In genomic region chr19:48351341-48351752, GRCh38 we compare ENCODE assay signal across 9 cellular contexts. TPM values are rescaled to one million over a fixed set of nuclear protein-coding genes. Genes with fewer than 3 reads are reported as not detected.
DNase-seq lines count a peak whose midpoint lies in the region; ATAC-seq and TF ChIP-seq lines count a peak whose summit lies in the region.
"Had no signal": no experiment of that assay in that cellular context is flagged by ENCODE, and none has a peak within 500 bp of the region (broad histone marks: within the 10 kb centered on the region; RNA-seq: fewer than 3 reads in every experiment).

No MANE protein-coding gene starts in this region.

- no peak overlapping the region for H2BK5ac ChIP-seq in IMR-90 (ENCODE audit: low read depth, low read length, poor library complexity, severe bottlenecking)

- POLR2A ChIA-PET in IMR-90 (lab: Charles Lee; ENCODE audit: unreplicated experiment), result no interaction called here

- peak overlapping the region; percentile 47 for H2AFZ ChIP-seq in IMR-90 (replicated peaks; ENCODE audit: low read length, poor library complexity)

- WGBS in IMR-90 (ENCODE audit: extremely low coverage in 2 of 2, insufficient read length in 1 of 2), 2 experiments, result 38% methylated on average over 4 of the region's 8 CpGs; no CpG with 5 or more reads in 1 of the 2 experiments
- WGBS in heart left ventricle, 4 donors, result 51 to 66% (median 58%) methylated on average over 8 of the region's 8 CpGs

- dilution Hi-C loops in IMR-90 (cut with HindIII; ENCODE audit: low sequenced_read_pairs, unreplicated experiment), result no loop called here

- TF ChIP-seq POLR2A in IMR-90 (IDR thresholded peaks at IDR 0.05; ENCODE audit: low read depth, low read length) (no peak), heart left ventricle (IDR thresholded peaks at IDR 0.05) (no peak), gastrocnemius medialis (IDR thresholded peaks at IDR 0.05) (no peak)

- no peak overlapping the region for H4K5ac ChIP-seq in IMR-90 (ENCODE audit: low read depth, low read length)

- no peak overlapping the region for H2BK15ac ChIP-seq in IMR-90 (ENCODE audit: low read depth, low read length)

- H3K56ac ChIP-seq in IMR-90 (ENCODE audit: extremely low read depth, insufficient read depth, low read length), result no peak overlapping the region

- H2AK9ac ChIP-seq in IMR-90 (replicated peaks; ENCODE audit: low read depth, low read length, poor library complexity), result no peak overlapping the region

- CTCF ChIA-PET in Calu3 (lab: Charles Lee) (interaction anchor here (0.5 to 1.6 kb wide), 5 partner anchors 12 to 233 kb away, joined by 3 to 11 read pairs (median 6); partner anchors contain the start of genes SYNGR4 and TMEM143), IMR-90 (lab: Yijun Ruan, JAX) (interaction anchor here (0.5 kb wide), 1 partner anchor 29 kb away, joined by 3 read pairs; a partner anchor contains a TSS)
- CTCF ChIA-PET in activated naive CD4-positive, alpha-beta T cell treated with anti-CD3 and anti-CD28 coated beads, Interleukin-2, amount 10 ng/mL, durations not matched to agents 7 days and 5 days (lab: Charles Lee), result interaction anchor here (0.6 to 1.6 kb wide), 7 partner anchors 10 to 241 kb away, joined by 3 to 8 read pairs (median 3); partner anchors contain the start of gene KDELR1

- H3K27me3 Mint-ChIP-seq in Calu3 (ENCODE audit: unreplicated experiment), result no peaks in the 10 kb centered on the region
- no peaks in the 10 kb centered on the region for H3K27me3 Mint-ChIP-seq in activated naive CD4-positive, alpha-beta T cell treated with anti-CD3 and anti-CD28 coated beads, Interleukin-2, amount 10 ng/mL, durations not matched to agents 7 days and 5 days

- peaks cover 15% of the 10 kb centered on the region for H3K4me1 Mint-ChIP-seq in Calu3 (ENCODE audit: low read depth, unreplicated experiment)
- peaks cover 4% of the 10 kb centered on the region for H3K4me1 Mint-ChIP-seq in activated naive CD4-positive, alpha-beta T cell treated with anti-CD3 and anti-CD28 coated beads, Interleukin-2, amount 10 ng/mL, durations not matched to agents 7 days and 5 days

- H3K36me3 Mint-ChIP-seq in Calu3 (ENCODE audit: insufficient read depth, unreplicated experiment), result peaks cover 5% of the 10 kb centered on the region
- H3K36me3 Mint-ChIP-seq in activated naive CD4-positive, alpha-beta T cell treated with anti-CD3 and anti-CD28 coated beads, Interleukin-2, amount 10 ng/mL, durations not matched to agents 7 days and 5 days, result peaks cover 2% of the 10 kb centered on the region

- H3K9me3 ChIP-seq in IMR-90 (ENCODE audit: control insufficient read depth, insufficient read depth, low read length), result no peaks in the 10 kb centered on the region
- no peaks in the 10 kb centered on the region for H3K9me3 ChIP-seq in heart left ventricle
- no peaks in the 10 kb centered on the region for H3K9me3 ChIP-seq in gastrocnemius medialis

- H3K4me1 ChIP-seq in IMR-90 (ENCODE audit: control insufficient read depth, insufficient read depth, low read length) (no peaks in the 10 kb centered on the region), heart left ventricle (peaks cover 0 to 10% (median 3%) of the 10 kb centered on the region in 12 donors), gastrocnemius medialis (peaks cover 0 to 8% of the 10 kb centered on the region in 2 donors)

- H3K27me3 ChIP-seq in IMR-90 (ENCODE audit: control insufficient read depth, insufficient read depth, low read length) (no peaks in the 10 kb centered on the region), heart left ventricle (no peaks in the 10 kb centered on the region), gastrocnemius medialis (no peaks in the 10 kb centered on the region)

- no peak overlapping the region for H3K4me3 Mint-ChIP-seq in Calu3 (ENCODE audit: low read depth, unreplicated experiment)
- H3K4me3 Mint-ChIP-seq in activated naive CD4-positive, alpha-beta T cell treated with anti-CD3 and anti-CD28 coated beads, Interleukin-2, amount 10 ng/mL, durations not matched to agents 7 days and 5 days, result no peak overlapping the region

- H3K23ac ChIP-seq in IMR-90 (ENCODE audit: low read depth, low read length), result no peak overlapping the region

- H2BK20ac ChIP-seq in IMR-90 (ENCODE audit: low read depth, low read length), result no peak overlapping the region

- in situ Hi-C loops in IMR-90 (cut with MboI; ENCODE audit: low sequenced_read_pairs), result no loop called here
- in situ Hi-C loops in SK-MEL-5 (cut with HindIII; ENCODE audit: low pct_unique_long_range_greater_than_20kb, low sequenced_read_pairs), result no loop called here
- in situ Hi-C loops in gastrocnemius medialis (cut with MboI; ENCODE audit: low sequenced_read_pairs in 4 of 4), result no loop called here

- H2BK120ac ChIP-seq in IMR-90 (ENCODE audit: low read depth, low read length), result no peak overlapping the region

- no peak overlapping the region for H4K8ac ChIP-seq in IMR-90 (ENCODE audit: low read depth in 2 of 2, low read length in 2 of 2)

- no peak overlapping the region for H3K14ac ChIP-seq in IMR-90 (replicated peaks; ENCODE audit: low read depth, low read length)

- DNase-seq in Calu3 (peak; percentile 80), IMR-90 (peak; percentile 26), SK-MEL-5 (ENCODE audit: low read depth, low spot score) (peak; percentile 76), heart left ventricle (peak; percentile 50 to 83 (median 67)), gastrocnemius medialis (peak in 1 of 2 donors; percentile 44)
- DNase-seq in activated naive CD4-positive, alpha-beta T cell treated with anti-CD3 and anti-CD28 coated beads, Interleukin-2, amount 10 ng/mL, durations not matched to agents 7 days and 5 days, result peak; percentile 90

- H3K4me3 ChIP-seq in IMR-90 (ENCODE audit: insufficient read depth, low read depth, low read length), result no peak overlapping the region
- no peak overlapping the region for H3K4me3 ChIP-seq in heart left ventricle
- no peak overlapping the region for H3K4me3 ChIP-seq in gastrocnemius medialis
- H3K4me3 ChIP-seq: SK-N-MC had no signal

- no peaks in the 10 kb centered on the region for H3K79me1 ChIP-seq in IMR-90 (ENCODE audit: low read depth in 1 of 2, low read length in 2 of 2)

- H3K27ac Mint-ChIP-seq in Calu3 (ENCODE audit: unreplicated experiment), result no peak overlapping the region
- H3K27ac Mint-ChIP-seq in activated naive CD4-positive, alpha-beta T cell treated with anti-CD3 and anti-CD28 coated beads, Interleukin-2, amount 10 ng/mL, durations not matched to agents 7 days and 5 days, result peak overlapping the region; percentile 5

- H3K18ac ChIP-seq in IMR-90 (ENCODE audit: low read depth, low read length), result no peak overlapping the region

- BruUV-seq in Calu3 (replicated peaks; lab: Mats Ljungman, UMichigan), result no TSS peak
- BruUV-seq in IMR-90 (replicated peaks; lab: Mats Ljungman, UMichigan), result no TSS peak

- no peak overlapping the region for H3K4me2 ChIP-seq in IMR-90 (ENCODE audit: low read depth, low read length)

- H2AK5ac ChIP-seq in IMR-90 (ENCODE audit: low read depth, low read length), result no peak overlapping the region

- no peak overlapping the region for H3K4ac ChIP-seq in IMR-90 (ENCODE audit: low read depth, low read length)

- TF ChIP-seq CTCF in Calu3 (IDR thresholded peaks at IDR 0.05; ENCODE audit: unreplicated experiment) (peak; percentile 76), IMR-90 (conservative IDR thresholded peaks at IDR 0.05; ENCODE audit: low read depth, low read length) (peak; percentile 59), heart left ventricle (IDR thresholded peaks at IDR 0.05) (peak; percentile 49 to 82 (median 69)), gastrocnemius medialis (IDR thresholded peaks at IDR 0.05 in 4 of 5, conservative IDR thresholded peaks at IDR 0.05 in 1 of 5) (peak; percentile 29 to 74 (median 60))

- peaks cover 10% of the 10 kb centered on the region; the same call in 1 of the 2 replicates for H3K9me1 ChIP-seq in IMR-90 (ENCODE audit: insufficient read depth, low read length)

- H3K27ac ChIP-seq in IMR-90 (ENCODE audit: insufficient read depth, low read length) (no peak overlapping the region), heart left ventricle (no peak overlapping the region), gastrocnemius medialis (no peak overlapping the region)
- H3K27ac ChIP-seq: SK-N-MC had no signal

- no peaks in the 10 kb centered on the region for H4K20me1 ChIP-seq in IMR-90 (ENCODE audit: insufficient read depth, low read length)

- TF ChIP-seq RAD21 in IMR-90 (IDR thresholded peaks at IDR 0.05; ENCODE audit: low read length), result peak; percentile 51

- ATAC-seq in IMR-90 (ENCODE audit: low read depth) (peak; percentile 84), heart left ventricle (peak in 3 of 4 donors; percentile 71 to 78 (median 74)), gastrocnemius medialis (peak in 1 of 2 donors; percentile 71), HG03097 (IDR thresholded peaks at IDR 0.05; ENCODE audit: low FRiP score, unreplicated experiment) (no peak), GM21515 (IDR thresholded peaks at IDR 0.05; ENCODE audit: unreplicated experiment) (no peak)

- H3K9ac ChIP-seq in IMR-90 (ENCODE audit: low read depth, low read length), result no peak overlapping the region

- intact Hi-C loops in Calu3 (cut with micrococcal nuclease; ENCODE audit: unreplicated experiment), result no loop called here
- intact Hi-C loops in IMR-90 (cut with micrococcal nuclease), result no loop called here
- intact Hi-C loops in heart left ventricle (cut with DNase I), result no loop called here
- intact Hi-C loops in gastrocnemius medialis (cut with DNase I; ENCODE audit: low total_unique reads), result no loop called here

- H3K9me3 Mint-ChIP-seq in Calu3 (ENCODE audit: low read depth, unreplicated experiment), result no peaks in the 10 kb centered on the region
- H3K9me3 Mint-ChIP-seq in activated naive CD4-positive, alpha-beta T cell treated with anti-CD3 and anti-CD28 coated beads, Interleukin-2, amount 10 ng/mL, durations not matched to agents 7 days and 5 days, result no peaks in the 10 kb centered on the region

- no peak overlapping the region for H4K91ac ChIP-seq in IMR-90 (ENCODE audit: insufficient read depth, low read depth, low read length)

- H3K36me3 ChIP-seq in IMR-90 (ENCODE audit: control insufficient read depth, insufficient read depth, low read length) (no peaks in the 10 kb centered on the region), heart left ventricle (peaks cover 0 to 4% (median 0%) of the 10 kb centered on the region in 9 donors), gastrocnemius medialis (peaks cover 0 to 5% of the 10 kb centered on the region in 2 donors)

RNA-seq across cellular contexts. Expression of gene TMEM143, which starts 12.4 kb away (rescaled TPM):
- total RNA-seq in Calu3 (2022), result 10.4 and 14.8 TPM in 2 replicates
- total RNA-seq in IMR-90 (2012; rRNA removed), result 1.1 and 1.3 TPM in 2 replicates
- 7.6 and 8.6 TPM in 2 replicates for polyA plus RNA-seq in IMR-90 (2012; rRNA removed)
- 4.5 and 6.5 TPM in 2 replicates for polyA plus RNA-seq in IMR-90 (2012; cell fraction: cytosol; rRNA removed)
- polyA plus RNA-seq in IMR-90 (2012; cell fraction: nucleus; rRNA removed; ENCODE audit: low replicate concordance), result 39.2 and 52.3 TPM in 2 replicates
- 2.4 and 4.4 TPM in 2 replicates for total RNA-seq in SK-MEL-5 (2014; rRNA removed; shearing (Covaris generic))
- 5.3 and 8.7 TPM in 2 replicates for polyA plus RNA-seq in SK-MEL-5 (2015; cell fraction: cytosol; rRNA removed)
- 15.2 and 25.3 TPM in 2 replicates for polyA plus RNA-seq in SK-MEL-5 (2015; cell fraction: nucleus; rRNA removed)
- 10 to 100 TPM; 28.3 to 96.1 (median 66.2) TPM for total RNA-seq in heart left ventricle
- polyA plus RNA-seq in heart left ventricle, result 10 to 100 TPM; 12.9 to 41.0 TPM
- 10 to 100 TPM; 28.8 to 42.3 (median 40.7) TPM for total RNA-seq in gastrocnemius medialis

RNA-seq across cellular contexts. Expression of gene SYNGR4, which starts 12.8 kb away (rescaled TPM):
- not detected in 2 replicates for total RNA-seq in Calu3 (2022)
- total RNA-seq in IMR-90 (2012; rRNA removed), result not detected in 2 replicates
- polyA plus RNA-seq in IMR-90 (2012; rRNA removed), result not detected in 2 replicates
- 0.08 TPM in 1 of 2 replicates, not detected in the other for polyA plus RNA-seq in IMR-90 (2012; cell fraction: cytosol; rRNA removed)
- not detected in 2 replicates for polyA plus RNA-seq in IMR-90 (2012; cell fraction: nucleus; rRNA removed; ENCODE audit: low replicate concordance)
- total RNA-seq in SK-MEL-5 (2014; rRNA removed; shearing (Covaris generic)), result not detected in 2 replicates
- polyA plus RNA-seq in SK-MEL-5 (2015; cell fraction: cytosol; rRNA removed), result 0.70 TPM in 1 of 2 replicates, not detected in the other
- polyA plus RNA-seq in SK-MEL-5 (2015; cell fraction: nucleus; rRNA removed), result not detected in 2 replicates
- total RNA-seq in heart left ventricle, result not detected
- not detected for polyA plus RNA-seq in heart left ventricle
- not detected for total RNA-seq in gastrocnemius medialis

RNA-seq across cellular contexts. Expression of gene EMP3, which starts 26.0 kb away (rescaled TPM):
- total RNA-seq in Calu3 (2022) (27.5 and 29.5 TPM in 2 replicates), IMR-90 (2012; rRNA removed) (128 and 147 TPM in 2 replicates), heart left ventricle (100 to 1,000 TPM in 1 of 9 donors, 10 to 100 TPM in 8; 17.7 to 105 (median 57.8) TPM), gastrocnemius medialis (10 to 100 TPM in 2 of 4 donors, 1 to 10 TPM in 2; 3.8 to 15.3 (median 9.4) TPM)
- polyA plus RNA-seq in IMR-90 (2012; rRNA removed) (632 and 675 TPM in 2 replicates), heart left ventricle (10 to 100 TPM; 60.5 to 91.9 TPM)
- 223 and 627 TPM in 2 replicates for polyA plus RNA-seq in IMR-90 (2012; cell fraction: cytosol; rRNA removed)
- 136 and 285 TPM in 2 replicates for polyA plus RNA-seq in IMR-90 (2012; cell fraction: nucleus; rRNA removed; ENCODE audit: low replicate concordance)
- 184 and 193 TPM in 2 replicates for total RNA-seq in SK-MEL-5 (2014; rRNA removed; shearing (Covaris generic))
- 204 and 255 TPM in 2 replicates for polyA plus RNA-seq in SK-MEL-5 (2015; cell fraction: cytosol; rRNA removed)
- polyA plus RNA-seq in SK-MEL-5 (2015; cell fraction: nucleus; rRNA removed), result 51.4 and 117 TPM in 2 replicates

RNA-seq across cellular contexts. Expression of gene KDELR1, which starts 40.0 kb away (rescaled TPM):
- total RNA-seq in Calu3 (2022) (185 and 194 TPM in 2 replicates), IMR-90 (2012; rRNA removed) (57.8 and 58.8 TPM in 2 replicates), heart left ventricle (100 to 1,000 TPM in 1 of 9 donors, 10 to 100 TPM in 8; 64.5 to 109 (median 79.1) TPM), gastrocnemius medialis (10 to 100 TPM; 44.9 to 64.7 (median 54.0) TPM)
- polyA plus RNA-seq in IMR-90 (2012; rRNA removed) (171 and 180 TPM in 2 replicates), heart left ventricle (100 to 1,000 TPM in 1 of 2 donors, 10 to 100 TPM in 1; 60.0 to 113 TPM)
- 156 and 249 TPM in 2 replicates for polyA plus RNA-seq in IMR-90 (2012; cell fraction: cytosol; rRNA removed)
- 112 and 118 TPM in 2 replicates for polyA plus RNA-seq in IMR-90 (2012; cell fraction: nucleus; rRNA removed; ENCODE audit: low replicate concordance)
- 82.2 and 97.9 TPM in 2 replicates for total RNA-seq in SK-MEL-5 (2014; rRNA removed; shearing (Covaris generic))
- polyA plus RNA-seq in SK-MEL-5 (2015; cell fraction: cytosol; rRNA removed), result 254 and 271 TPM in 2 replicates
- polyA plus RNA-seq in SK-MEL-5 (2015; cell fraction: nucleus; rRNA removed), result 61.3 and 78.6 TPM in 2 replicates

RNA-seq across cellular contexts. Expression of gene GRIN2D, which starts 42.1 kb away (rescaled TPM):
- 0.15 TPM in 1 of 2 replicates, not detected in the other for total RNA-seq in Calu3 (2022)
- total RNA-seq in IMR-90 (2012; rRNA removed), result under 0.01 TPM in 2 replicates
- polyA plus RNA-seq in IMR-90 (2012; rRNA removed), result 0.23 and 0.24 TPM in 2 replicates
- polyA plus RNA-seq in IMR-90 (2012; cell fraction: cytosol; rRNA removed), result 0.16 and 0.30 TPM in 2 replicates
- 0.30 and 0.69 TPM in 2 replicates for polyA plus RNA-seq in IMR-90 (2012; cell fraction: nucleus; rRNA removed; ENCODE audit: low replicate concordance)
- total RNA-seq in SK-MEL-5 (2014; rRNA removed; shearing (Covaris generic)), result 0.08 TPM in 1 of 2 replicates, not detected in the other
- 0.15 and 0.18 TPM in 2 replicates for polyA plus RNA-seq in SK-MEL-5 (2015; cell fraction: cytosol; rRNA removed)
- 0.20 TPM in 1 of 2 replicates, not detected in the other for polyA plus RNA-seq in SK-MEL-5 (2015; cell fraction: nucleus; rRNA removed)
- total RNA-seq in heart left ventricle, result 1 to 10 TPM in 1 of 9 donors, under 1 TPM in 8; 0.14 to 1.6 (median 0.19) TPM
- under 1 TPM; 0.15 to 0.25 TPM for polyA plus RNA-seq in heart left ventricle
- under 1 TPM in 3 of 4 donors, not detected in 1; 0.07 to 0.27 (median 0.09) TPM for total RNA-seq in gastrocnemius medialis

Comparison
In these comparisons a context has a peak if more than half of its experiments do, and no peak if none do; other contexts are left out.
1. ATAC-seq: peak in IMR-90 (single experiment) and heart left ventricle (3 of 4); none in HG03097 (single experiment) and GM21515 (single experiment).
2. Peak in every context shown above with its lines, with median percentiles within 50 percentile points of each other: CTCF ChIP-seq.